30 cellular contexts compared by ENCODE assay signal in the genomic region with DNA sequence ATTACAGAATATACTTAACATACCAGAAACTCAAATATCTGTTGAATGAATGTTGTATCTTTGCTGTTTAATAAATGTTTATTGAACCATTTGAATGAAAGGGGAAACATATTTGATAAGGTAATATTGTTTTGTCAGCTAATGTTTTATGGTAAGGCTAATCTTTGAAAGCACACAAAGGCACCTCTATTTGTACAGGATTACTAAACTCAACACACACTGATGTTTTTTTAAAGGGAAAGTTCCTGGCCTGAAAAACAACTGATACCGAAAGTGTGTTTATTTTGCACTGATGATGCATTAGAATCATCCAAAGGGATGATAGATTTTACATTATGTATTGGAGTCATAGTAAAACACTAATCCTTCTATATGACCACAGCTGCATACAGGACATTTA.
"Had no signal": no experiment of that assay in that cellular context is flagged by ENCODE, and none has a peak within 500 bp of the region (broad histone marks: within the 10 kb centered on the region; RNA-seq: fewer than 3 reads in every experiment).

No MANE protein-coding gene starts in this region.

- ATAC-seq: activated CD8-positive, alpha-beta memory T cell treated with anti-CD3 and anti-CD28 coated beads, Interleukin-2, amount 10 ng/mL, durations not matched to agents 7 days and 5 days; activated naive CD8-positive, alpha-beta T cell treated with anti-CD3 and anti-CD28 coated beads, Interleukin-2, amount 50 U/mL, for 24 hours; Right ventricle myocardium inferior had no signal

- H3K4me3 ChIP-seq: PC-9, SK-N-MC had no signal

- DNase-seq: activated B cell treated with CpG ODN at 0.5 μM for 24 hours; activated CD4-positive, alpha-beta memory T cell treated with anti-CD3 and anti-CD28 coated beads, Interleukin-2, amount 10 ng/mL, durations not matched to agents 7 days and 5 days; activated CD4-positive, alpha-beta T cell treated with anti-CD3 and anti-CD28 coated beads for 48 hours; activated CD4-positive, CD25-positive, alpha-beta regulatory T cell treated with anti-CD3 and anti-CD28 coated beads, Interleukin-2, amount 50 U/mL, for 72 hours; activated CD8-positive, alpha-beta memory T cell treated with anti-CD3 and anti-CD28 coated beads for 24 hours; activated CD8-positive, alpha-beta memory T cell treated with anti-CD3 and anti-CD28 coated beads, Interleukin-2, amount 10 ng/mL, durations not matched to agents 7 days and 5 days; activated CD8-positive, alpha-beta memory T cell treated with anti-CD3 and anti-CD28 coated beads, Interleukin-2, amount 50 U/mL, for 48 hours; activated effector memory CD4-positive, alpha-beta T cell treated with Interleukin-2 at 50 U/mL for 16 hours; activated naive CD4-positive, alpha-beta T cell treated with anti-CD3 and anti-CD28 coated beads, Interleukin-2, amount 10 ng/mL, durations not matched to agents 7 days and 5 days; activated naive CD8-positive, alpha-beta T cell treated with anti-CD3 and anti-CD28 coated beads, Interleukin-2, amount 50 U/mL, for 24 hours; activated T-cell treated with anti-CD3 and anti-CD28 coated beads, Interleukin-2, amount 50 U/mL, for 48 hours; anterior cingulate cortex; central memory CD4-positive, alpha-beta T cell; MM.1S; MV-4-11; NCI-H1092; NCI-H1436 treated with DMSO at 0.1 percent for 48 hours; NCI-H1694 treated with DMSO at 0.1 percent for 48 hours; NCI-H2029; NCI-H2107; NCI-H2171; NCI-H510A; NCI-H526; PC-9 had no signal

- H3K27ac ChIP-seq: KMS-11, PC-9, RWPE1, SK-N-MC had no signal

- FAIRE-seq: RCC 7860, TTC549 had no signal
